ENCODE assay signal across 22 cellular contexts in the genomic region with DNA sequence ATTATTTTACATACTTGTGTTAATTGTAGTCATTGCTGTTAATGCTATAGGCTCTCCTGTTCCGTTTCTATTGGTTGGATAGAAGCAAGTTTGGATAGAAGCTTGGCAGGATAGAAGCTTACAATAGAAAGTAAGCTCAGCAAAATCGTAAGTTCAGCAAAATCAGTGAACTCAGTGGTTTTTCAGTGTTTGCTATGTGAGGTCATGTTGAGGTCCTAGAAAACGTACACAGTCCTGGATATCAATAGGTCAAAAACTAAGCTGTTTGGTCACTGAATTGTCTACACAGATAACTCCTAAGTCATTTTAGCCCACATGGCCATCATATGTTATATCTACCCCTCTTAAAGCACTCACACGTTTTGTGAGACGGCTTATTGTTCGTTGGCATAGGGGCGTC.
DNase-seq lines count a peak whose midpoint lies in the region; ATAC-seq, FAIRE-seq and TF ChIP-seq lines count a peak whose summit lies in the region.
"Had no signal": no experiment of that assay in that cellular context is flagged by ENCODE, and none has a peak within 500 bp of the region (broad histone marks: within the 10 kb centered on the region; RNA-seq: fewer than 3 reads in every experiment).

No MANE protein-coding gene starts in this region.

- FAIRE-seq in HepG2 (lab: Jason Lieb, UNC): peak; percentile 51
- FAIRE-seq: D721Med, GM12892, GM18507, H54, K562 had no signal

- no peaks in the 10 kb centered on the region for H3K9me3 ChIP-seq in HepG2 (ENCODE audit: low read length)
- H3K9me3 ChIP-seq in tibial artery: no peaks in the 10 kb centered on the region

- H3K4me2 ChIP-seq in HepG2 (ENCODE audit: low read depth, low read length): peak overlapping the region; percentile 70
- H3K4me2 ChIP-seq: BLaER1, GM23338 had no signal

- CTCF ChIA-PET in HepG2 (lab: Yijun Ruan, JAX; ENCODE audit: low intra/inter-chr PET ratio, low total read pairs): no interaction called here

- TF ChIP-seq RAD21 in HepG2 (CRISPR knock-in tag; IDR thresholded peaks at IDR 0.05): no peak

- H3K27ac ChIP-seq in 22Rv1 (peak overlapping the region; percentile 89), VCaP (peak overlapping the region; percentile 62), HepG2 (ENCODE audit: extremely low read length, insufficient read depth, low read length) (peak overlapping the region; percentile 84), tibial artery (peak overlapping the region; percentile 83)
- H3K27ac ChIP-seq: BLaER1, HL-60 had no signal

- no peak overlapping the region for H3K9ac ChIP-seq in HepG2 (ENCODE audit: insufficient read depth, low read depth, low read length)
- H3K9ac ChIP-seq: BLaER1 had no signal

- H3K4me1 ChIP-seq in HepG2 (ENCODE audit: insufficient read depth, low read length) (peaks cover 76% of the 10 kb centered on the region), tibial artery (peaks cover 0 to 40% (median 9%) of the 10 kb centered on the region in 4 donors)

- H4K20me1 ChIP-seq in HepG2 (ENCODE audit: insufficient read depth, low read length): no peaks in the 10 kb centered on the region
- H4K20me1 ChIP-seq: BLaER1 had no signal

- DNase-seq in HepG2 (ENCODE audit: low spot score) (peak; percentile 74), tibial artery (no peak), lower leg skin (ENCODE audit: low spot score in 2 of 2) (no peak)
- no peak for DNase-seq in activated naive CD4-positive, alpha-beta T cell (lab: John Stamatoyannopoulos, UW)
- DNase-seq: 8988T; CD8-positive, alpha-beta memory T cell; COR-L47; DMS79; GDM1; HCEC 1CT; IMR-90 had no signal

- in situ Hi-C loops in HepG2 (cut with HindIII; ENCODE audit: extremely low pct_ligation_motif_present, low pct_unique_long_range_greater_than_20kb): no loop called here

- H2AFZ ChIP-seq in HepG2 (ENCODE audit: low read length): no peak overlapping the region

- intact Hi-C loops in HepG2 (cut with micrococcal nuclease; ENCODE audit: unreplicated experiment) (loop anchor here (1.0 kb wide), 1 partner anchor 88 kb away; no protein-coding TSS in a partner anchor), tibial artery (cut with DNase I; ENCODE audit: low total_unique reads) (no loop called here), lower leg skin (cut with DNase I; ENCODE audit: low total_unique reads) (no loop called here)

- H3K4me3 ChIP-seq in HepG2 (replicated peaks in 1 of 3; ENCODE audit: insufficient read depth in 1 of 3, low read depth in 2 of 3, low read length in 3 of 3) (no peak overlapping the region), tibial artery (no peak overlapping the region), lower leg skin (ENCODE audit: low read depth, poor library complexity, severe bottlenecking) (no peak overlapping the region)
- H3K4me3 ChIP-seq: BLaER1, GM23338, K562 had no signal

- H3K36me3 ChIP-seq in HepG2 (replicated peaks in 1 of 2; ENCODE audit: control insufficient read depth in 1 of 2, insufficient read depth in 2 of 2, low read length in 2 of 2): no peaks in the 10 kb centered on the region
- H3K36me3 ChIP-seq in tibial artery: no peaks in the 10 kb centered on the region
- H3K36me3 ChIP-seq: BLaER1 had no signal

- BruUV-seq in HepG2 (replicated peaks; lab: Mats Ljungman, UMichigan): no TSS peak

- TF ChIP-seq EP300 in HepG2 (IDR thresholded peaks at IDR 0.05; ENCODE audit: low read depth in 2 of 2, low read length in 2 of 2): peak in 1 of 2 experiments; percentile 81; a peak in 2 of 4 replicates
- no peak for TF ChIP-seq EP300 in HepG2 (CRISPR knock-in tag; IDR thresholded peaks at IDR 0.05; ENCODE audit: borderline replicate concordance)

- POLR2A ChIA-PET in HepG2 (lab: Yijun Ruan, JAX): interaction anchor here (1.8 to 2.7 kb wide), 2 partner anchors 17 to 88 kb away, joined by 8 to 14 read pairs; no protein-coding TSS in a partner anchor

- TF ChIP-seq CTCF in 22Rv1 (IDR thresholded peaks at IDR 0.05) (no peak), VCaP (conservative IDR thresholded peaks at IDR 0.05) (no peak), HepG2 (CRISPR knock-in tag; IDR thresholded peaks at IDR 0.05) (no peak), tibial artery (IDR thresholded peaks at IDR 0.05) (no peak), lower leg skin (IDR thresholded peaks at IDR 0.05) (no peak)

- ATAC-seq in HepG2 (peak; percentile 73), HG03469 (IDR thresholded peaks at IDR 0.05; ENCODE audit: unreplicated experiment) (no peak)
- ATAC-seq: GM23338, K562 had no signal

- TF ChIP-seq POLR2A in HepG2 (IDR thresholded peaks at IDR 0.05; ENCODE audit: insufficient read depth in 1 of 2, low read depth in 2 of 2, low read length in 2 of 2) (no peak), lower leg skin (IDR thresholded peaks at IDR 0.05) (no peak)

- H3K27me3 ChIP-seq in HepG2 (ENCODE audit: control insufficient read depth in 1 of 2, insufficient read depth in 2 of 2, low read length in 2 of 2): no peaks in the 10 kb centered on the region
- no peaks in the 10 kb centered on the region for H3K27me3 ChIP-seq in tibial artery
- H3K27me3 ChIP-seq: BLaER1 had no signal

- no peaks in the 10 kb centered on the region for H3K79me2 ChIP-seq in HepG2 (ENCODE audit: insufficient read depth, low read length)

- 31% methylated on average over 7 of the region's 7 CpGs for WGBS in HepG2 (ENCODE audit: low lambda C conversion rate)
- 93 to 94% methylated on average over 7 of the region's 7 CpGs for WGBS in lower leg skin, 2 donors

TF ChIP-seq in HepG2, 621 proteins besides CTCF, POLR2A, EP300 and RAD21 (continues in another document):
- TF ChIP-seq, protein P1, sequence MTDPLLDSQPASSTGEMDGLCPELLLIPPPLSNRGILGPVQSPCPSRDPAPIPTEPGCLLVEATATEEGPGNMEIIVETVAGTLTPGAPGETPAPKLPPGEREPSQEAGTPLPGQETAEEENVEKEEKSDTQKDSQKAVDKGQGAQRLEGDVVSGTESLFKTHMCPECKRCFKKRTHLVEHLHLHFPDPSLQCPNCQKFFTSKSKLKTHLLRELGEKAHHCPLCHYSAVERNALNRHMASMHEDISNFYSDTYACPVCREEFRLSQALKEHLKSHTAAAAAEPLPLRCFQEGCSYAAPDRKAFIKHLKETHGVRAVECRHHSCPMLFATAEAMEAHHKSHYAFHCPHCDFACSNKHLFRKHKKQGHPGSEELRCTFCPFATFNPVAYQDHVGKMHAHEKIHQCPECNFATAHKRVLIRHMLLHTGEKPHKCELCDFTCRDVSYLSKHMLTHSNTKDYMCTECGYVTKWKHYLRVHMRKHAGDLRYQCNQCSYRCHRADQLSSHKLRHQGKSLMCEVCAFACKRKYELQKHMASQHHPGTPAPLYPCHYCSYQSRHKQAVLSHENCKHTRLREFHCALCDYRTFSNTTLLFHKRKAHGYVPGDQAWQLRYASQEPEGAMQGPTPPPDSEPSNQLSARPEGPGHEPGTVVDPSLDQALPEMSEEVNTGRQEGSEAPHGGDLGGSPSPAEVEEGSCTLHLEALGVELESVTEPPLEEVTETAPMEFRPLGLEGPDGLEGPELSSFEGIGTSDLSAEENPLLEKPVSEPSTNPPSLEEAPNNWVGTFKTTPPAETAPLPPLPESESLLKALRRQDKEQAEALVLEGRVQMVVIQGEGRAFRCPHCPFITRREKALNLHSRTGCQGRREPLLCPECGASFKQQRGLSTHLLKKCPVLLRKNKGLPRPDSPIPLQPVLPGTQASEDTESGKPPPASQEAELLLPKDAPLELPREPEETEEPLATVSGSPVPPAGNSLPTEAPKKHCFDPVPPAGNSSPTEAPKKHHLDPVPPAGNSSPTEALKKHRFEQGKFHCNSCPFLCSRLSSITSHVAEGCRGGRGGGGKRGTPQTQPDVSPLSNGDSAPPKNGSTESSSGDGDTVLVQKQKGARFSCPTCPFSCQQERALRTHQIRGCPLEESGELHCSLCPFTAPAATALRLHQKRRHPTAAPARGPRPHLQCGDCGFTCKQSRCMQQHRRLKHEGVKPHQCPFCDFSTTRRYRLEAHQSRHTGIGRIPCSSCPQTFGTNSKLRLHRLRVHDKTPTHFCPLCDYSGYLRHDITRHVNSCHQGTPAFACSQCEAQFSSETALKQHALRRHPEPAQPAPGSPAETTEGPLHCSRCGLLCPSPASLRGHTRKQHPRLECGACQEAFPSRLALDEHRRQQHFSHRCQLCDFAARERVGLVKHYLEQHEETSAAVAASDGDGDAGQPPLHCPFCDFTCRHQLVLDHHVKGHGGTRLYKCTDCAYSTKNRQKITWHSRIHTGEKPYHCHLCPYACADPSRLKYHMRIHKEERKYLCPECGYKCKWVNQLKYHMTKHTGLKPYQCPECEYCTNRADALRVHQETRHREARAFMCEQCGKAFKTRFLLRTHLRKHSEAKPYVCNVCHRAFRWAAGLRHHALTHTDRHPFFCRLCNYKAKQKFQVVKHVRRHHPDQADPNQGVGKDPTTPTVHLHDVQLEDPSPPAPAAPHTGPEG (CRISPR knock-in tag; IDR thresholded peaks at IDR 0.05): no peak
- no peak; the same call in 1 of the 2 replicates for TF ChIP-seq EHMT2 (IDR thresholded peaks at IDR 0.05; ENCODE audit: borderline replicate concordance, low read depth, low read length)
- TF ChIP-seq ZNF432 (CRISPR knock-in tag; IDR thresholded peaks at IDR 0.05; ENCODE audit: borderline replicate concordance): no peak
- no peak for TF ChIP-seq RBFOX2 (IDR thresholded peaks at IDR 0.05; ENCODE audit: low read depth, low read length)
- no peak for TF ChIP-seq ZNF891 (CRISPR knock-in tag; IDR thresholded peaks at IDR 0.05)
- TF ChIP-seq ETV6 (CRISPR knock-in tag; conservative IDR thresholded peaks at IDR 0.05): no peak
- peak; percentile 69 for TF ChIP-seq ZNF331 (CRISPR knock-in tag; IDR thresholded peaks at IDR 0.05)
- TF ChIP-seq BCL6 (CRISPR knock-in tag; IDR thresholded peaks at IDR 0.05): peak; percentile 90
- no peak for TF ChIP-seq MTF2 (CRISPR knock-in tag; IDR thresholded peaks at IDR 0.05; ENCODE audit: borderline replicate concordance)
- TF ChIP-seq NPAS2 (CRISPR knock-in tag; IDR thresholded peaks at IDR 0.05; ENCODE audit: borderline replicate concordance): no peak
- peak; percentile 32; the same call in 1 of the 2 replicates for TF ChIP-seq THAP11 (CRISPR knock-in tag; IDR thresholded peaks at IDR 0.05)
- peak; percentile 22; the same call in 1 of the 2 replicates for TF ChIP-seq ELF3 (CRISPR knock-in tag; IDR thresholded peaks at IDR 0.05)
- TF ChIP-seq ZFP90 (CRISPR knock-in tag; IDR thresholded peaks at IDR 0.05; ENCODE audit: borderline replicate concordance): no peak
- TF ChIP-seq ISX (CRISPR knock-in tag; conservative IDR thresholded peaks at IDR 0.05): 0 out of 2 replicates have a peak, but pooled peaks have one; percentile 21
- TF ChIP-seq, protein P2, sequence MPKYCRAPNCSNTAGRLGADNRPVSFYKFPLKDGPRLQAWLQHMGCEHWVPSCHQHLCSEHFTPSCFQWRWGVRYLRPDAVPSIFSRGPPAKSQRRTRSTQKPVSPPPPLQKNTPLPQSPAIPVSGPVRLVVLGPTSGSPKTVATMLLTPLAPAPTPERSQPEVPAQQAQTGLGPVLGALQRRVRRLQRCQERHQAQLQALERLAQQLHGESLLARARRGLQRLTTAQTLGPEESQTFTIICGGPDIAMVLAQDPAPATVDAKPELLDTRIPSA (CRISPR knock-in tag; IDR thresholded peaks at IDR 0.05; ENCODE audit: borderline replicate concordance): no peak
- no peak for TF ChIP-seq ZNF501 (CRISPR knock-in tag; IDR thresholded peaks at IDR 0.05)
